2 cellular contexts compared by ENCODE assay signal in the genomic region with DNA sequence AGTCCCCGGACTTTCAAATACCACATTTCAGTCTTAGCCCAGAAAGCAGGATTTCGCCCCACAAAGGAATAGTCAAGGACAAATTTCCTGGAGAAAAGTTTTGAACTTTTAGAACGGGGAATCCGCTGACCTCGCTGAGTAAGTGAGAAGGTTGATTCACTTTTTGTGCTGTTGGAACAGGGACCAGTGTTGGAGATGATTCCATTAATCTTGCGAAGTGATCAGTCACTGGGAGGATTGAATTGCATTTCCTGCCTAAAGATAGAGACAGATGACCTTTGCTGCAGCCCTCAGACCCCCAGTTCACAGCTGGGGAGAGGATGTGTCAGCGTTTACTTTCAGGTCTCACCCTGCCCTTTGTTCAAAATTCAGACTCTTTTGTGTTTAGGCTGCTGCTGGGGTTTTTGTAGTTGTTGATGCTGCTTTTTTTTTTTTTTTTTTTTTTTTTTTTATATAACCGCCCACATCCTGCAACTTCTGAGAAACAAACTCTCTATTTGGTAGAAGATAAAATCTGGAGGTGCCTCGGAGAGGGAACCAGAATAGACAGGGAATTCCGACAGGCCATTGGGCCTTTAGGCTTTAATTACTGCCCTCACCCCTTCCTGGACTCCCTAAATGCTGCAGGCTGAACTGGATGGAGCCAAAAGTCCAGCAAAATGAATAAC.
TF ChIP-seq lines count a peak whose summit lies in the region.

No MANE protein-coding gene starts in this region.

TF ChIP-seq in GM12878, 131 proteins besides CTCF, POLR2A, EP300 and RAD21 (continues in another document):
- TF ChIP-seq NR2F1 (conservative IDR thresholded peaks at IDR 0.05): peak; percentile 96
- TF ChIP-seq, protein P1, sequence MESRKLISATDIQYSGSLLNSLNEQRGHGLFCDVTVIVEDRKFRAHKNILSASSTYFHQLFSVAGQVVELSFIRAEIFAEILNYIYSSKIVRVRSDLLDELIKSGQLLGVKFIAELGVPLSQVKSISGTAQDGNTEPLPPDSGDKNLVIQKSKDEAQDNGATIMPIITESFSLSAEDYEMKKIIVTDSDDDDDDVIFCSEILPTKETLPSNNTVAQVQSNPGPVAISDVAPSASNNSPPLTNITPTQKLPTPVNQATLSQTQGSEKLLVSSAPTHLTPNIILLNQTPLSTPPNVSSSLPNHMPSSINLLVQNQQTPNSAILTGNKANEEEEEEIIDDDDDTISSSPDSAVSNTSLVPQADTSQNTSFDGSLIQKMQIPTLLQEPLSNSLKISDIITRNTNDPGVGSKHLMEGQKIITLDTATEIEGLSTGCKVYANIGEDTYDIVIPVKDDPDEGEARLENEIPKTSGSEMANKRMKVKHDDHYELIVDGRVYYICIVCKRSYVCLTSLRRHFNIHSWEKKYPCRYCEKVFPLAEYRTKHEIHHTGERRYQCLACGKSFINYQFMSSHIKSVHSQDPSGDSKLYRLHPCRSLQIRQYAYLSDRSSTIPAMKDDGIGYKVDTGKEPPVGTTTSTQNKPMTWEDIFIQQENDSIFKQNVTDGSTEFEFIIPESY (IDR thresholded peaks at IDR 0.05): no peak
- no peak for TF ChIP-seq NFXL1 (IDR thresholded peaks at IDR 0.05; ENCODE audit: borderline replicate concordance)
- peak; percentile 4; the same call in 1 of the 2 replicates for TF ChIP-seq DPF2 (IDR thresholded peaks at IDR 0.05)
- no peak for TF ChIP-seq USF2 (IDR thresholded peaks at IDR 0.05; ENCODE audit: borderline replicate concordance, low read depth, low read length)
- TF ChIP-seq WRNIP1 (IDR thresholded peaks at IDR 0.05; ENCODE audit: borderline replicate concordance, low read depth, low read length): no peak
- TF ChIP-seq TAF1 (IDR thresholded peaks at IDR 0.05; ENCODE audit: borderline replicate concordance, low read depth, low read length): no peak
- peak; percentile 44; the same call in 1 of the 2 replicates for TF ChIP-seq FOXM1 (IDR thresholded peaks at IDR 0.05; ENCODE audit: low read depth, low read length)
- TF ChIP-seq ZNF274 (IDR thresholded peaks at IDR 0.05; ENCODE audit: insufficient read depth, insufficient read length): no peak
- TF ChIP-seq PBX3 (IDR thresholded peaks at IDR 0.05; ENCODE audit: insufficient replicate concordance, low read depth, low read length): peak; percentile 18
- TF ChIP-seq NBN (IDR thresholded peaks at IDR 0.05): no peak; the same call in none of the 2 replicates
- no peak for TF ChIP-seq MYC (IDR thresholded peaks at IDR 0.05; ENCODE audit: insufficient read depth, insufficient read length, insufficient replicate concordance, low read length, severe bottlenecking)
- TF ChIP-seq MEF2B (IDR thresholded peaks at IDR 0.05; ENCODE audit: partially characterized antibody, poor library complexity, severe bottlenecking): no peak
- TF ChIP-seq CHD2 (IDR thresholded peaks at IDR 0.05; ENCODE audit: borderline replicate concordance, low read depth, low read length): no peak; the same call in 1 of the 2 replicates
- peak; percentile 58; the same call in 1 of the 2 replicates for TF ChIP-seq NR2C1 (IDR thresholded peaks at IDR 0.05)
- TF ChIP-seq ZNF622 (IDR thresholded peaks at IDR 0.05): no peak
- no peak for TF ChIP-seq RCOR1 (conservative IDR thresholded peaks at IDR 0.05; ENCODE audit: low read depth, low read length)
- TF ChIP-seq KLF5 (IDR thresholded peaks at IDR 0.05; ENCODE audit: partially characterized antibody): no peak
- no peak for TF ChIP-seq ETV6 (conservative IDR thresholded peaks at IDR 0.05 in 1 of 2, IDR thresholded peaks at IDR 0.05 in 1 of 2; ENCODE audit: borderline replicate concordance in 1 of 2, low read depth in 1 of 2)
- TF ChIP-seq, protein P2, sequence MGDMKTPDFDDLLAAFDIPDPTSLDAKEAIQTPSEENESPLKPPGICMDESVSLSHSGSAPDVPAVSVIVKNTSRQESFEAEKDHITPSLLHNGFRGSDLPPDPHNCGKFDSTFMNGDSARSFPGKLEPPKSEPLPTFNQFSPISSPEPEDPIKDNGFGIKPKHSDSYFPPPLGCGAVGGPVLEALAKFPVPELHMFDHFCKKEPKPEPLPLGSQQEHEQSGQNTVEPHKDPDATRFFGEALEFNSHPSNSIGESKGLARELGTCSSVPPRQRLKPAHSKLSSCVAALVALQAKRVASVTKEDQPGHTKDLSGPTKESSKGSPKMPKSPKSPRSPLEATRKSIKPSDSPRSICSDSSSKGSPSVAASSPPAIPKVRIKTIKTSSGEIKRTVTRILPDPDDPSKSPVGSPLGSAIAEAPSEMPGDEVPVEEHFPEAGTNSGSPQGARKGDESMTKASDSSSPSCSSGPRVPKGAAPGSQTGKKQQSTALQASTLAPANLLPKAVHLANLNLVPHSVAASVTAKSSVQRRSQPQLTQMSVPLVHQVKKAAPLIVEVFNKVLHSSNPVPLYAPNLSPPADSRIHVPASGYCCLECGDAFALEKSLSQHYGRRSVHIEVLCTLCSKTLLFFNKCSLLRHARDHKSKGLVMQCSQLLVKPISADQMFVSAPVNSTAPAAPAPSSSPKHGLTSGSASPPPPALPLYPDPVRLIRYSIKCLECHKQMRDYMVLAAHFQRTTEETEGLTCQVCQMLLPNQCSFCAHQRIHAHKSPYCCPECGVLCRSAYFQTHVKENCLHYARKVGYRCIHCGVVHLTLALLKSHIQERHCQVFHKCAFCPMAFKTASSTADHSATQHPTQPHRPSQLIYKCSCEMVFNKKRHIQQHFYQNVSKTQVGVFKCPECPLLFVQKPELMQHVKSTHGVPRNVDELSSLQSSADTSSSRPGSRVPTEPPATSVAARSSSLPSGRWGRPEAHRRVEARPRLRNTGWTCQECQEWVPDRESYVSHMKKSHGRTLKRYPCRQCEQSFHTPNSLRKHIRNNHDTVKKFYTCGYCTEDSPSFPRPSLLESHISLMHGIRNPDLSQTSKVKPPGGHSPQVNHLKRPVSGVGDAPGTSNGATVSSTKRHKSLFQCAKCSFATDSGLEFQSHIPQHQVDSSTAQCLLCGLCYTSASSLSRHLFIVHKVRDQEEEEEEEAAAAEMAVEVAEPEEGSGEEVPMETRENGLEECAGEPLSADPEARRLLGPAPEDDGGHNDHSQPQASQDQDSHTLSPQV (IDR thresholded peaks at IDR 0.05): no peak
- no peak for TF ChIP-seq BRCA1 (IDR thresholded peaks at IDR 0.05; ENCODE audit: low read depth, low read length)

TF ChIP-seq in liver, 16 proteins besides CTCF, POLR2A, EP300 and RAD21:
- TF ChIP-seq, protein P1 (IDR thresholded peaks at IDR 0.05): no peak
- TF ChIP-seq SP1 (IDR thresholded peaks at IDR 0.05) (no peak), GABPA (IDR thresholded peaks at IDR 0.05 in 1 of 2, conservative IDR thresholded peaks at IDR 0.05 in 1 of 2) (no peak), HNF4A (conservative IDR thresholded peaks at IDR 0.05) (no peak), MAX (IDR thresholded peaks at IDR 0.05) (no peak), NR2F2 (IDR thresholded peaks at IDR 0.05) (no peak), YY1 (IDR thresholded peaks at IDR 0.05) (no peak), RXRA (IDR thresholded peaks at IDR 0.05) (no peak), FOXA1 (IDR thresholded peaks at IDR 0.05) (no peak), FOXA2 (IDR thresholded peaks at IDR 0.05) (no peak), EGR1 (IDR thresholded peaks at IDR 0.05; ENCODE audit: low read depth in 2 of 2) (no peak), TAF1 (conservative IDR thresholded peaks at IDR 0.05) (no peak), REST (IDR thresholded peaks at IDR 0.05) (no peak), HNF4G (IDR thresholded peaks at IDR 0.05) (no peak), JUND (IDR thresholded peaks at IDR 0.05) (no peak), ATF3 (IDR thresholded peaks at IDR 0.05) (no peak)
